ENCODE assay signal across 24 cellular contexts in the genomic region with DNA sequence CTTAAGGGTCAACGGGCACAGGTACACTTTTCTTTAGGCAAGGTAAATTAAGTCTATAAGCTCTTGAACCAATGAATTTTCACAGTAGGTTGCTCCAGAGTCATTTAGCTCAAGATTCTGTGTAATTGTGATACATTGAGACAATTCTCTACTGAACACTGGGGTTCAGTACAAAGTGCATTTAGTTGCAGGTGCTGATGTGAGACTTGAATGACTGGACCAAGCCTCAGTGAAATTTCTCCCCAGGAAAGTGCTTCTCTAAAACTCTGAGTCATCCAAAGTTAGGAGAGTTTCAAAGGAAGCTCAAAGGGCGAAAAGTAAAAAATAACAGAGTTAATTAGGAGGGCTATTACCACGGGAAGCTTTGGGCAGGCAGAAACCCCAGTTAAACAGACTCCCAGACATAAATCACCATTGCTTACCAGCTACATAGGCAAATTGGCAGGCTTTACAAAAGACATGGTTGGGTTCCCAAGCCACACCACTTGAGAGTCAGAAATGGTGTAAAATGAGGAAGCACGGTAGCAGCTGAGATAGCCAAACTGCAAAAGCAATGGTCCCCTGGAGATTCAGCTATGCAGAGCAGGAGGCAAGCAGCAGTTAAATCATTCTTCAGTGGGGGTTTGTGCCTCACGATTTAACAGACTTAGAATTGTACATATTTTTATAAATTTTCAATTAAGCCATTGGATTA.
DNase-seq lines count a peak whose midpoint lies in the region; ATAC-seq and TF ChIP-seq lines count a peak whose summit lies in the region.
"Had no signal": no experiment of that assay in that cellular context is flagged by ENCODE, and none has a peak within 500 bp of the region (broad histone marks: within the 10 kb centered on the region; RNA-seq: fewer than 3 reads in every experiment).

No MANE protein-coding gene starts in this region.

- no peaks in the 10 kb centered on the region for H3K4me1 ChIP-seq in CD8-positive, alpha-beta memory T cell (ENCODE audit: insufficient read depth, low read length)
- H3K4me1 ChIP-seq: parathyroid adenoma, sigmoid colon, tibial artery had no signal

- no peaks in the 10 kb centered on the region for H3K36me3 ChIP-seq in kidney epithelial cell (ENCODE audit: control insufficient read depth, insufficient read depth, low read length)
- no peaks in the 10 kb centered on the region for H3K36me3 ChIP-seq in CD8-positive, alpha-beta memory T cell (ENCODE audit: insufficient read depth, low read length)
- H3K36me3 ChIP-seq: sigmoid colon, tibial artery had no signal

- H3K27me3 Mint-ChIP-seq in CD8-positive, alpha-beta memory T cell = no peaks in the 10 kb centered on the region
- H3K27me3 Mint-ChIP-seq: activated CD4-positive, alpha-beta T cell treated with anti-CD3 and anti-CD28 coated beads, Interleukin-2, amount 10 ng/mL, durations not matched to agents 24 days and 14 days; activated naive CD8-positive, alpha-beta T cell; CD4-positive, CD25-positive, alpha-beta regulatory T cell; stimulated activated memory B cell treated with anti-CD40 and anti-IgM and Interleukin-4, amounts not matched to agents 10 μg/mL and 1 μg/mL and 100 μg/mL, for 72 hours had no signal

- peak; percentile 71 for ATAC-seq in GM18502 (IDR thresholded peaks at IDR 0.05; ENCODE audit: poor library complexity, unreplicated experiment)
- peak; percentile 68 for ATAC-seq in HG02870 (IDR thresholded peaks at IDR 0.05; ENCODE audit: unreplicated experiment)
- no peak for ATAC-seq in GM19455 (IDR thresholded peaks at IDR 0.05; ENCODE audit: unreplicated experiment)
- ATAC-seq: stimulated activated memory B cell treated with anti-CD40 and anti-IgM and Interleukin-4, amounts not matched to agents 10 μg/mL and 1 μg/mL and 100 μg/mL, for 72 hours had no signal

- no peak overlapping the region for H3K27ac ChIP-seq in CD8-positive, alpha-beta memory T cell (ENCODE audit: low read depth, low read length)
- H3K27ac ChIP-seq: parathyroid adenoma, sigmoid colon, tibial artery had no signal

- no peak overlapping the region for H3K4me3 ChIP-seq in kidney epithelial cell (ENCODE audit: low read depth, low read length)
- H3K4me3 ChIP-seq in CD8-positive, alpha-beta memory T cell (ENCODE audit: low read length) = no peak overlapping the region
- H3K4me3 ChIP-seq: sigmoid colon, tibial artery had no signal

- H3K9me3 Mint-ChIP-seq in CD8-positive, alpha-beta memory T cell = peaks cover 0 to 9% (median 0%) of the 10 kb centered on the region in 5 donors

- no peaks in the 10 kb centered on the region for H3K4me1 Mint-ChIP-seq in CD8-positive, alpha-beta memory T cell
- H3K4me1 Mint-ChIP-seq: activated CD4-positive, alpha-beta T cell treated with anti-CD3 and anti-CD28 coated beads, Interleukin-2, amount 10 ng/mL, durations not matched to agents 24 days and 14 days; CD4-positive, CD25-positive, alpha-beta regulatory T cell; stimulated activated memory B cell treated with anti-CD40 and anti-IgM and Interleukin-4, amounts not matched to agents 10 μg/mL and 1 μg/mL and 100 μg/mL, for 72 hours had no signal

- no peak overlapping the region for H3K27ac Mint-ChIP-seq in CD8-positive, alpha-beta memory T cell
- H3K27ac Mint-ChIP-seq: activated CD4-positive, alpha-beta T cell treated with anti-CD3 and anti-CD28 coated beads, Interleukin-2, amount 10 ng/mL, durations not matched to agents 24 days and 14 days; activated naive CD8-positive, alpha-beta T cell; CD4-positive, CD25-positive, alpha-beta regulatory T cell; HFFc6; stimulated activated memory B cell treated with anti-CD40 and anti-IgM and Interleukin-4, amounts not matched to agents 10 μg/mL and 1 μg/mL and 100 μg/mL, for 72 hours had no signal

- CTCF ChIA-PET in CD8-positive, alpha-beta memory T cell (lab: Charles Lee) = no interaction called here

- POLR2A ChIA-PET in CD8-positive, alpha-beta memory T cell (lab: Charles Lee) = no interaction called here

- no peaks in the 10 kb centered on the region for H3K36me3 Mint-ChIP-seq in CD8-positive, alpha-beta memory T cell
- H3K36me3 Mint-ChIP-seq: activated naive CD8-positive, alpha-beta T cell; CD4-positive, CD25-positive, alpha-beta regulatory T cell; stimulated activated memory B cell treated with anti-CD40 and anti-IgM and Interleukin-4, amounts not matched to agents 10 μg/mL and 1 μg/mL and 100 μg/mL, for 72 hours had no signal

- no peaks in the 10 kb centered on the region for H3K9me3 ChIP-seq in CD8-positive, alpha-beta memory T cell (ENCODE audit: low read length)
- H3K9me3 ChIP-seq: sigmoid colon, tibial artery had no signal

- TF ChIP-seq CTCF in kidney epithelial cell (IDR thresholded peaks at IDR 0.05; ENCODE audit: insufficient read depth, low read length, poor library complexity, severe bottlenecking) = no peak

- no peak overlapping the region for H3K4me3 Mint-ChIP-seq in CD8-positive, alpha-beta memory T cell
- H3K4me3 Mint-ChIP-seq: activated CD4-positive, alpha-beta T cell treated with anti-CD3 and anti-CD28 coated beads, Interleukin-2, amount 10 ng/mL, durations not matched to agents 24 days and 14 days; activated naive CD8-positive, alpha-beta T cell; CD4-positive, CD25-positive, alpha-beta regulatory T cell; HFFc6; stimulated activated memory B cell treated with anti-CD40 and anti-IgM and Interleukin-4, amounts not matched to agents 10 μg/mL and 1 μg/mL and 100 μg/mL, for 72 hours had no signal

- peak; percentile 39 for DNase-seq in NCI-H69 (lab: John Stamatoyannopoulos, UW)
- DNase-seq in kidney epithelial cell (ENCODE audit: low read depth) = peak; percentile 25
- no peak for DNase-seq in CD8-positive, alpha-beta memory T cell
- no peak for DNase-seq in NCI-H524 (lab: John Stamatoyannopoulos, UW)
- no peak for DNase-seq in occipital lobe (lab: John Stamatoyannopoulos, UW)
- DNase-seq: activated CD4-positive, alpha-beta T cell treated with anti-CD3 and anti-CD28 coated beads, Interleukin-2, amount 10 ng/mL, durations not matched to agents 24 days and 14 days; CD4-positive, CD25-positive, alpha-beta regulatory T cell; cerebellar nuclear complex; foreskin melanocyte; HFFc6; hypothalamus; kidney; NCI-H1417; NCI-H2171; NCI-H748 treated with DMSO at 0.1 percent for 48 hours; SHP77 treated with DMSO at 0.1 percent for 48 hours; sigmoid colon; tibial artery had no signal

- no peaks in the 10 kb centered on the region for H3K27me3 ChIP-seq in kidney epithelial cell (ENCODE audit: control insufficient read depth, insufficient read depth, low read length)
- no peaks in the 10 kb centered on the region for H3K27me3 ChIP-seq in CD8-positive, alpha-beta memory T cell (ENCODE audit: insufficient read depth, low read length, poor library complexity, severe bottlenecking)
- H3K27me3 ChIP-seq: sigmoid colon, tibial artery had no signal

Comparison
In these comparisons a context has a peak if more than half of its experiments do, and no peak if none do; other contexts are left out.
1. DNase-seq: peak in NCI-H69 (single experiment) and kidney epithelial cell (single experiment); none in CD8-positive, alpha-beta memory T cell (0 of 5), NCI-H524 (0 of 2) and occipital lobe (single experiment).